1 cellular context compared by ENCODE assay signal in the genomic region with DNA sequence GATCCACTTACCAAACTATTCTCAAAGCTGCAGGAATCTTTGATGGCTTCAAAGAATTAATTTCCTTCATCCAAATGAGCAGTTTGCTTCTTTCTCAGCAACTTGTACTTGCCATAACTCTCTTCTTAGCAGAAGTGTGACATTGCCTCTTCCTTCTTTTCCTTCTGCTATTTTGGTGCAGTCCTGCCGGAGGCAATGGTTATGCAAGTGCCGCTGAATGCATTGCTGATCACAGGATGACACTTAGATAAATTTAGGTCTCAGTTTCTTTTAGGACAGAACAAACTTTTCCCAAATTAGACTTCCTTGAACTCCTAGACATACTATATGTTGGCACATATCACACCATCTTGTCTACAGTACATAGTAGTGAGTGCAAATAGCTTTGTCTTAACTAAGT.
TF ChIP-seq lines count a peak whose summit lies in the region.

No MANE protein-coding gene starts in this region.

TF ChIP-seq in K562, 482 proteins besides CTCF, POLR2A, EP300 and RAD21 (continued from another document):
- TF ChIP-seq, protein P1, sequence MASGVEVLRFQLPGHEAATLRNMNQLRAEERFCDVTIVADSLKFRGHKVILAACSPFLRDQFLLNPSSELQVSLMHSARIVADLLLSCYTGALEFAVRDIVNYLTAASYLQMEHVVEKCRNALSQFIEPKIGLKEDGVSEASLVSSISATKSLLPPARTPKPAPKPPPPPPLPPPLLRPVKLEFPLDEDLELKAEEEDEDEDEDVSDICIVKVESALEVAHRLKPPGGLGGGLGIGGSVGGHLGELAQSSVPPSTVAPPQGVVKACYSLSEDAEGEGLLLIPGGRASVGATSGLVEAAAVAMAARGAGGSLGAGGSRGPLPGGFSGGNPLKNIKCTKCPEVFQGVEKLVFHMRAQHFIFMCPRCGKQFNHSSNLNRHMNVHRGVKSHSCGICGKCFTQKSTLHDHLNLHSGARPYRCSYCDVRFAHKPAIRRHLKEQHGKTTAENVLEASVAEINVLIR (CRISPR knock-in tag; IDR thresholded peaks at IDR 0.05) = no peak
- TF ChIP-seq, protein P2, sequence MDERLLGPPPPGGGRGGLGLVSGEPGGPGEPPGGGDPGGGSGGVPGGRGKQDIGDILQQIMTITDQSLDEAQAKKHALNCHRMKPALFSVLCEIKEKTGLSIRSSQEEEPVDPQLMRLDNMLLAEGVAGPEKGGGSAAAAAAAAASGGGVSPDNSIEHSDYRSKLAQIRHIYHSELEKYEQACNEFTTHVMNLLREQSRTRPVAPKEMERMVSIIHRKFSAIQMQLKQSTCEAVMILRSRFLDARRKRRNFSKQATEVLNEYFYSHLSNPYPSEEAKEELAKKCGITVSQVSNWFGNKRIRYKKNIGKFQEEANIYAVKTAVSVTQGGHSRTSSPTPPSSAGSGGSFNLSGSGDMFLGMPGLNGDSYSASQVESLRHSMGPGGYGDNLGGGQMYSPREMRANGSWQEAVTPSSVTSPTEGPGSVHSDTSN (CRISPR knock-in tag; IDR thresholded peaks at IDR 0.05; ENCODE audit: low read depth) = no peak
- TF ChIP-seq, protein P2 (tag; conservative IDR thresholded peaks at IDR 0.05; ENCODE audit: low read depth) = no peak
- TF ChIP-seq, protein P3, sequence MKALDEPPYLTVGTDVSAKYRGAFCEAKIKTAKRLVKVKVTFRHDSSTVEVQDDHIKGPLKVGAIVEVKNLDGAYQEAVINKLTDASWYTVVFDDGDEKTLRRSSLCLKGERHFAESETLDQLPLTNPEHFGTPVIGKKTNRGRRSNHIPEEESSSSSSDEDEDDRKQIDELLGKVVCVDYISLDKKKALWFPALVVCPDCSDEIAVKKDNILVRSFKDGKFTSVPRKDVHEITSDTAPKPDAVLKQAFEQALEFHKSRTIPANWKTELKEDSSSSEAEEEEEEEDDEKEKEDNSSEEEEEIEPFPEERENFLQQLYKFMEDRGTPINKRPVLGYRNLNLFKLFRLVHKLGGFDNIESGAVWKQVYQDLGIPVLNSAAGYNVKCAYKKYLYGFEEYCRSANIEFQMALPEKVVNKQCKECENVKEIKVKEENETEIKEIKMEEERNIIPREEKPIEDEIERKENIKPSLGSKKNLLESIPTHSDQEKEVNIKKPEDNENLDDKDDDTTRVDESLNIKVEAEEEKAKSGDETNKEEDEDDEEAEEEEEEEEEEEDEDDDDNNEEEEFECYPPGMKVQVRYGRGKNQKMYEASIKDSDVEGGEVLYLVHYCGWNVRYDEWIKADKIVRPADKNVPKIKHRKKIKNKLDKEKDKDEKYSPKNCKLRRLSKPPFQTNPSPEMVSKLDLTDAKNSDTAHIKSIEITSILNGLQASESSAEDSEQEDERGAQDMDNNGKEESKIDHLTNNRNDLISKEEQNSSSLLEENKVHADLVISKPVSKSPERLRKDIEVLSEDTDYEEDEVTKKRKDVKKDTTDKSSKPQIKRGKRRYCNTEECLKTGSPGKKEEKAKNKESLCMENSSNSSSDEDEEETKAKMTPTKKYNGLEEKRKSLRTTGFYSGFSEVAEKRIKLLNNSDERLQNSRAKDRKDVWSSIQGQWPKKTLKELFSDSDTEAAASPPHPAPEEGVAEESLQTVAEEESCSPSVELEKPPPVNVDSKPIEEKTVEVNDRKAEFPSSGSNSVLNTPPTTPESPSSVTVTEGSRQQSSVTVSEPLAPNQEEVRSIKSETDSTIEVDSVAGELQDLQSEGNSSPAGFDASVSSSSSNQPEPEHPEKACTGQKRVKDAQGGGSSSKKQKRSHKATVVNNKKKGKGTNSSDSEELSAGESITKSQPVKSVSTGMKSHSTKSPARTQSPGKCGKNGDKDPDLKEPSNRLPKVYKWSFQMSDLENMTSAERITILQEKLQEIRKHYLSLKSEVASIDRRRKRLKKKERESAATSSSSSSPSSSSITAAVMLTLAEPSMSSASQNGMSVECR (CRISPR knock-in tag; IDR thresholded peaks at IDR 0.05) = no peak
- TF ChIP-seq ELF1 (tag; IDR thresholded peaks at IDR 0.05) (no peak), ZNF75A (CRISPR knock-in tag; IDR thresholded peaks at IDR 0.05) (no peak), PURB (CRISPR knock-in tag; IDR thresholded peaks at IDR 0.05; ENCODE audit: low read depth) (no peak), HMGN3 (IDR thresholded peaks at IDR 0.05; ENCODE audit: borderline replicate concordance, extremely low read depth, insufficient read length, low read depth, low read length) (no peak)
